In genomic region chr17:28347261-28347891, GRCh38 we compare ENCODE assay signal across 12 cellular contexts. TPM values are rescaled to one million over a fixed set of nuclear protein-coding genes. Genes with fewer than 3 reads are reported as not detected.
DNase-seq lines count a peak whose midpoint lies in the region; ATAC-seq and TF ChIP-seq lines count a peak whose summit lies in the region.
"Had no signal": no experiment of that assay in that cellular context is flagged by ENCODE, and none has a peak within 500 bp of the region (broad histone marks: within the 10 kb centered on the region; RNA-seq: fewer than 3 reads in every experiment).

No MANE protein-coding gene starts in this region.

- H3K9ac ChIP-seq in GM23248: peak overlapping the region; percentile 43; the same call in 1 of the 2 replicates

- no peaks in the 10 kb centered on the region for H3K9me2 ChIP-seq in GM23248 (ENCODE audit: insufficient read depth)

- DNase-seq in GM23248: peak; percentile 95
- peak; percentile 95 for DNase-seq in fibroblast of the aortic adventitia (ENCODE audit: low read depth)
- peak; percentile 96 for DNase-seq in renal cortical epithelial cell (ENCODE audit: low read depth)
- no peak for DNase-seq in uterus
- no peak for DNase-seq in HEK293T (ENCODE audit: extremely low spot score)
- no peak for DNase-seq in NCI-H526 (lab: John Stamatoyannopoulos, UW)
- DNase-seq: activated T-cell treated with anti-CD3 and anti-CD28 coated beads, Interleukin-2, amount 50 U/mL, for 4 hours; gastrocnemius medialis; stimulated activated CD4-positive, alpha-beta T cell treated with anti-CD3 and anti-CD28 coated beads, Interleukin-12 subunit alpha, Interleukin-12 subunit beta, amount 100 ng/mL, for 4 hours had no signal

- in situ Hi-C loops in GM23248 (cut with MboI): no loop called here

- H3K27me3 ChIP-seq in GM23248 (replicated peaks; ENCODE audit: insufficient read depth) (no peaks in the 10 kb centered on the region), uterus (no peaks in the 10 kb centered on the region)
- H3K27me3 ChIP-seq: gastrocnemius medialis had no signal

- POLR2A ChIA-PET in HEK293T (lab: Yijun Ruan, JAX): interaction anchor here (1.3 to 4.0 kb wide), 3 partner anchors 8 to 12 kb away, joined by 4 to 36 read pairs (median 18); partner anchors contain the start of genes IFT20, POLDIP2 and TNFAIP1

- H4K20me1 ChIP-seq in GM23248 (ENCODE audit: insufficient read depth): no peaks in the 10 kb centered on the region

- no peaks in the 10 kb centered on the region for H3K9me3 ChIP-seq in GM23248 (ENCODE audit: low read depth)
- no peaks in the 10 kb centered on the region for H3K9me3 ChIP-seq in uterus
- H3K9me3 ChIP-seq: gastrocnemius medialis had no signal

- no peak overlapping the region for H3K4me3 ChIP-seq in GM23248
- H3K4me3 ChIP-seq in fibroblast of the aortic adventitia (ENCODE audit: low read depth, low read length): no peak overlapping the region
- no peak overlapping the region for H3K4me3 ChIP-seq in uterus
- H3K4me3 ChIP-seq: gastrocnemius medialis had no signal

- H3K27ac ChIP-seq in GM23248 (peak overlapping the region; percentile 73), uterus (peak overlapping the region in 1 of 2 donors; percentile 15)

- ATAC-seq in SK-N-SH treated with all-trans-retinoic acid at 6 μM for 48 hours (peak; percentile 89), GM18907 (IDR thresholded peaks at IDR 0.05; ENCODE audit: unreplicated experiment) (no peak)
- ATAC-seq: activated T-cell treated with anti-CD3 and anti-CD28 coated beads, Interleukin-2, amount 50 U/mL, for 4 hours; gastrocnemius medialis had no signal

- H3F3A ChIP-seq in GM23248 (ENCODE audit: insufficient read depth): peaks cover 60% of the 10 kb centered on the region

- H2AFZ ChIP-seq in GM23248: no peak overlapping the region

- 60 to 61% methylated on average over 8 of the region's 8 CpGs for WGBS in GM23248 (ENCODE audit: low coverage in 1 of 2, low lambda C conversion rate in 2 of 2, missing lambda C conversion rate in 2 of 2), 2 experiments

- TF ChIP-seq POLR2A in uterus (IDR thresholded peaks at IDR 0.05): no peak

- H3K79me2 ChIP-seq in GM23248 (ENCODE audit: insufficient read depth): peaks cover 4% of the 10 kb centered on the region

- H3K4me1 ChIP-seq in GM23248 (ENCODE audit: insufficient read depth) (peaks cover 24% of the 10 kb centered on the region), uterus (no peaks in the 10 kb centered on the region)

- CTCF ChIA-PET in HEK293T (lab: Yijun Ruan, JAX): interaction anchor here (0.6 to 1.6 kb wide), 3 partner anchors 69 to 542 kb away, joined by 3 read pairs; no protein-coding TSS in a partner anchor

- H3K36me3 ChIP-seq in GM23248 (ENCODE audit: low read depth) (peaks cover 47% of the 10 kb centered on the region), uterus (no peaks in the 10 kb centered on the region)

- TF ChIP-seq CTCF in fibroblast of the aortic adventitia (IDR thresholded peaks at IDR 0.05; ENCODE audit: insufficient read depth, low read length) (no peak), uterus (IDR thresholded peaks at IDR 0.05) (no peak)

- intact Hi-C loops in uterus (cut with DNase I; ENCODE audit: low total_unique reads): no loop called here

- peak overlapping the region; percentile 19 for H3K4me2 ChIP-seq in GM23248 (ENCODE audit: unreplicated experiment)

TF ChIP-seq in SK-N-SH treated with all-trans-retinoic acid at 6 μM for 48 hours, 23 proteins besides CTCF, POLR2A, EP300 and RAD21 (continues in another document):
- TF ChIP-seq POU6F1 (CRISPR knock-in tag; IDR thresholded peaks at IDR 0.05; ENCODE audit: borderline replicate concordance, low read depth): no peak
- TF ChIP-seq GLIS3 (CRISPR knock-in tag; IDR thresholded peaks at IDR 0.05): 0 out of 2 replicates have a peak, but pooled peaks have one; percentile 3
- no peak for TF ChIP-seq ZC3H10 (CRISPR knock-in tag; IDR thresholded peaks at IDR 0.05)
- no peak for TF ChIP-seq ZNF565 (CRISPR knock-in tag; conservative IDR thresholded peaks at IDR 0.05; ENCODE audit: low read depth)

TF ChIP-seq in HEK293T, 16 proteins besides CTCF, POLR2A, EP300 and RAD21:
- TF ChIP-seq BHLHE40 (IDR thresholded peaks at IDR 0.05; ENCODE audit: borderline replicate concordance): no peak
- TF ChIP-seq L3MBTL2 (conservative IDR thresholded peaks at IDR 0.05): no peak
- TF ChIP-seq SUZ12 (IDR thresholded peaks at IDR 0.05): no peak

RNA-seq across cellular contexts. Expression of gene POLDIP2, which starts 10.0 kb away (rescaled TPM):
- 80.1 and 92.7 TPM in 2 replicates for total RNA-seq in GM23248 (2014; rRNA removed; shearing (Covaris generic))
- polyA plus RNA-seq in GM23248 (2016; fragmentation: Nextera tagmentation; extraction: Ambion mirVana): 105 and 112 TPM in 2 replicates
- total RNA-seq in fibroblast of the aortic adventitia (ENCODE audit: low replicate concordance): 22.9 and 66.6 TPM in 2 replicates
- 78.0 and 81.9 TPM in 2 replicates for total RNA-seq in renal cortical epithelial cell
- 10 to 100 TPM; 37.7 to 53.0 (median 41.2) TPM for total RNA-seq in uterus

RNA-seq across cellular contexts. Expression of gene TNFAIP1, which starts 11.8 kb away (rescaled TPM):
- 47.7 and 50.8 TPM in 2 replicates for total RNA-seq in GM23248 (2014; rRNA removed; shearing (Covaris generic))
- polyA plus RNA-seq in GM23248 (2016; fragmentation: Nextera tagmentation; extraction: Ambion mirVana): 53.7 and 59.4 TPM in 2 replicates
- total RNA-seq in fibroblast of the aortic adventitia (ENCODE audit: low replicate concordance) (10.1 and 23.7 TPM in 2 replicates), renal cortical epithelial cell (81.2 and 85.4 TPM in 2 replicates), uterus (10 to 100 TPM; 18.2 to 67.1 (median 38.4) TPM)

RNA-seq across cellular contexts. Expression of gene IFT20, which starts 12.1 kb away (rescaled TPM):
- total RNA-seq in GM23248 (2014; rRNA removed; shearing (Covaris generic)): 79.3 and 80.5 TPM in 2 replicates
- 111 and 116 TPM in 2 replicates for polyA plus RNA-seq in GM23248 (2016; fragmentation: Nextera tagmentation; extraction: Ambion mirVana)
- total RNA-seq in fibroblast of the aortic adventitia (ENCODE audit: low replicate concordance) (46.9 and 59.8 TPM in 2 replicates), renal cortical epithelial cell (46.6 and 57.0 TPM in 2 replicates), uterus (100 to 1,000 TPM in 1 of 4 donors, 10 to 100 TPM in 3; 30.5 to 241 (median 59.1) TPM)

RNA-seq across cellular contexts. Expression of gene SEBOX, which starts 17.6 kb away (rescaled TPM):
- not detected in 2 replicates for total RNA-seq in GM23248 (2014; rRNA removed; shearing (Covaris generic))
- not detected in 2 replicates for polyA plus RNA-seq in GM23248 (2016; fragmentation: Nextera tagmentation; extraction: Ambion mirVana)
- total RNA-seq in fibroblast of the aortic adventitia (ENCODE audit: low replicate concordance): not detected in 2 replicates
- not detected in 2 replicates for total RNA-seq in renal cortical epithelial cell
- total RNA-seq in uterus: not detected
- total RNA-seq: activated T-cell treated with anti-CD3 and anti-CD28 coated beads, Interleukin-2, amount 50 U/mL, for 4 hours; gastrocnemius medialis; SK-MEL-5 had no signal

RNA-seq across cellular contexts. Expression of gene VTN, which starts 22.7 kb away (rescaled TPM):
- total RNA-seq in GM23248 (2014; rRNA removed; shearing (Covaris generic)): not detected in 2 replicates
- polyA plus RNA-seq in GM23248 (2016; fragmentation: Nextera tagmentation; extraction: Ambion mirVana): 0.24 and 0.34 TPM in 2 replicates
- total RNA-seq in fibroblast of the aortic adventitia (ENCODE audit: low replicate concordance) (0.09 and 0.82 TPM in 2 replicates), renal cortical epithelial cell (not detected in 2 replicates), uterus (1 to 10 TPM in 1 of 4 donors, under 1 TPM in 2, not detected in 1; 0.51 to 2.1 (median 0.69) TPM)

Comparison
In these comparisons a context has a peak if more than half of its experiments do, and no peak if none do; other contexts are left out.
1. DNase-seq: peak in GM23248 (single experiment), fibroblast of the aortic adventitia (single experiment) and renal cortical epithelial cell (single experiment); none in uterus (0 of 2), HEK293T (single experiment) and NCI-H526 (0 of 2).